ENCODE assay signal across 3 cellular contexts in the genomic region with DNA sequence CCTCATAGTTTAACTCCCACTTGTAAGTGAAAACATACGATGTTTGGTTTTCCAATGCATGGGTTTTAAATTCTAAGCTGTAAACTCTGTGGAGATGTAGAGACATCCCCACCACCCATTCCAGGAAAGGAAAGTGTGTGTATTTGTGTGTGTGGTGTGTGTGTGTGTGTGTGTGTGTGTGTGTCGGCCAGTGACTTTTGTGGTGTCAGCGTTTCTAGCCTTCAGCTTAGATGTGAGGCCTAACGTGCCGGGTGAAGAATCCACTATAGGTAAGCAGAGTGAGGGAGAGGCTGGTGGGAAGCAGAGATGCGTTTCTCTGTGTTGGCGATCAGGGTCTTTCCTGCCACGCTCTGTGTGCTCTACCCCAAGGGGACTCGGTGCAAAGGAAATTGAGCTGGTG.
TF ChIP-seq lines count a peak whose summit lies in the region.

No MANE protein-coding gene starts in this region.

TF ChIP-seq in HepG2, 621 proteins besides CTCF, POLR2A, EP300 and RAD21:
- TF ChIP-seq ZFP36L2 (CRISPR knock-in tag; IDR thresholded peaks at IDR 0.05) (no peak), ZNF253 (CRISPR knock-in tag; IDR thresholded peaks at IDR 0.05; ENCODE audit: borderline replicate concordance) (no peak), CHD2 (IDR thresholded peaks at IDR 0.05; ENCODE audit: low read depth, low read length) (no peak), FOXA3 (CRISPR knock-in tag; IDR thresholded peaks at IDR 0.05) (no peak), ZZZ3 (CRISPR knock-in tag; IDR thresholded peaks at IDR 0.05; ENCODE audit: borderline replicate concordance) (no peak), NR2F1 (CRISPR knock-in tag; IDR thresholded peaks at IDR 0.05) (no peak), MAFK (conservative IDR thresholded peaks at IDR 0.05 in 1 of 2, IDR thresholded peaks at IDR 0.05 in 1 of 2; ENCODE audit: low read length in 2 of 2) (peak; percentile 48 to 79; a peak in 3 of 4 replicates), MAFF (IDR thresholded peaks at IDR 0.05; ENCODE audit: low read depth, low read length) (peak; percentile 50; the same call in 1 of the 2 replicates)
- TF ChIP-seq, protein P1, sequence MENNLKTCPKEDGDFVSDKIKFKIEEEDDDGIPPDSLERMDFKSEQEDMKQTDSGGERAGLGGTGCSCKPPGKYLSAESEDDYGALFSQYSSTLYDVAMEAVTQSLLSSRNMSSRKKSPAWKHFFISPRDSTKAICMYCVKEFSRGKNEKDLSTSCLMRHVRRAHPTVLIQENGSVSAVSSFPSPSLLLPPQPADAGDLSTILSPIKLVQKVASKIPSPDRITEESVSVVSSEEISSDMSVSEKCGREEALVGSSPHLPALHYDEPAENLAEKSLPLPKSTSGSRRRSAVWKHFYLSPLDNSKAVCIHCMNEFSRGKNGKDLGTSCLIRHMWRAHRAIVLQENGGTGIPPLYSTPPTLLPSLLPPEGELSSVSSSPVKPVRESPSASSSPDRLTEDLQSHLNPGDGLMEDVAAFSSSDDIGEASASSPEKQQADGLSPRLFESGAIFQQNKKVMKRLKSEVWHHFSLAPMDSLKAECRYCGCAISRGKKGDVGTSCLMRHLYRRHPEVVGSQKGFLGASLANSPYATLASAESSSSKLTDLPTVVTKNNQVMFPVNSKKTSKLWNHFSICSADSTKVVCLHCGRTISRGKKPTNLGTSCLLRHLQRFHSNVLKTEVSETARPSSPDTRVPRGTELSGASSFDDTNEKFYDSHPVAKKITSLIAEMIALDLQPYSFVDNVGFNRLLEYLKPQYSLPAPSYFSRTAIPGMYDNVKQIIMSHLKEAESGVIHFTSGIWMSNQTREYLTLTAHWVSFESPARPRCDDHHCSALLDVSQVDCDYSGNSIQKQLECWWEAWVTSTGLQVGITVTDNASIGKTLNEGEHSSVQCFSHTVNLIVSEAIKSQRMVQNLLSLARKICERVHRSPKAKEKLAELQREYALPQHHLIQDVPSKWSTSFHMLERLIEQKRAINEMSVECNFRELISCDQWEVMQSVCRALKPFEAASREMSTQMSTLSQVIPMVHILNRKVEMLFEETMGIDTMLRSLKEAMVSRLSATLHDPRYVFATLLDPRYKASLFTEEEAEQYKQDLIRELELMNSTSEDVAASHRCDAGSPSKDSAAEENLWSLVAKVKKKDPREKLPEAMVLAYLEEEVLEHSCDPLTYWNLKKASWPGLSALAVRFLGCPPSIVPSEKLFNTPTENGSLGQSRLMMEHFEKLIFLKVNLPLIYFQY (CRISPR knock-in tag; IDR thresholded peaks at IDR 0.05; ENCODE audit: borderline replicate concordance), result no peak
- TF ChIP-seq, protein P2, sequence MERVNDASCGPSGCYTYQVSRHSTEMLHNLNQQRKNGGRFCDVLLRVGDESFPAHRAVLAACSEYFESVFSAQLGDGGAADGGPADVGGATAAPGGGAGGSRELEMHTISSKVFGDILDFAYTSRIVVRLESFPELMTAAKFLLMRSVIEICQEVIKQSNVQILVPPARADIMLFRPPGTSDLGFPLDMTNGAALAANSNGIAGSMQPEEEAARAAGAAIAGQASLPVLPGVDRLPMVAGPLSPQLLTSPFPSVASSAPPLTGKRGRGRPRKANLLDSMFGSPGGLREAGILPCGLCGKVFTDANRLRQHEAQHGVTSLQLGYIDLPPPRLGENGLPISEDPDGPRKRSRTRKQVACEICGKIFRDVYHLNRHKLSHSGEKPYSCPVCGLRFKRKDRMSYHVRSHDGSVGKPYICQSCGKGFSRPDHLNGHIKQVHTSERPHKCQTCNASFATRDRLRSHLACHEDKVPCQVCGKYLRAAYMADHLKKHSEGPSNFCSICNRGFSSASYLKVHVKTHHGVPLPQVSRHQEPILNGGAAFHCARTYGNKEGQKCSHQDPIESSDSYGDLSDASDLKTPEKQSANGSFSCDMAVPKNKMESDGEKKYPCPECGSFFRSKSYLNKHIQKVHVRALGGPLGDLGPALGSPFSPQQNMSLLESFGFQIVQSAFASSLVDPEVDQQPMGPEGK (CRISPR knock-in tag; IDR thresholded peaks at IDR 0.05), result no peak
TF ChIP-seq in HepG2: peak in this region for 2.

TF ChIP-seq in IMR-90, 13 proteins besides CTCF, POLR2A, EP300 and RAD21:
- TF ChIP-seq CHD1 (IDR thresholded peaks at IDR 0.05; ENCODE audit: low read depth, low read length) (no peak), MAFK (IDR thresholded peaks at IDR 0.05; ENCODE audit: low read depth, low read length) (peak; percentile 48)

TF ChIP-seq in K562, 482 proteins besides CTCF, POLR2A, EP300 and RAD21:
- no peak for TF ChIP-seq LEF1 (IDR thresholded peaks at IDR 0.05)
- peak; percentile 52; the same call in 1 of the 2 replicates for TF ChIP-seq ZNF316 (IDR thresholded peaks at IDR 0.05)
- no peak for TF ChIP-seq ZKSCAN1 (IDR thresholded peaks at IDR 0.05; ENCODE audit: low read depth, low read length)
- peak; percentile 44; the same call in 1 of the 2 replicates for TF ChIP-seq C11orf30 (IDR thresholded peaks at IDR 0.05; ENCODE audit: low read depth)
